Comparison of ENCODE assay signal across 1 cellular context in the genomic region with DNA sequence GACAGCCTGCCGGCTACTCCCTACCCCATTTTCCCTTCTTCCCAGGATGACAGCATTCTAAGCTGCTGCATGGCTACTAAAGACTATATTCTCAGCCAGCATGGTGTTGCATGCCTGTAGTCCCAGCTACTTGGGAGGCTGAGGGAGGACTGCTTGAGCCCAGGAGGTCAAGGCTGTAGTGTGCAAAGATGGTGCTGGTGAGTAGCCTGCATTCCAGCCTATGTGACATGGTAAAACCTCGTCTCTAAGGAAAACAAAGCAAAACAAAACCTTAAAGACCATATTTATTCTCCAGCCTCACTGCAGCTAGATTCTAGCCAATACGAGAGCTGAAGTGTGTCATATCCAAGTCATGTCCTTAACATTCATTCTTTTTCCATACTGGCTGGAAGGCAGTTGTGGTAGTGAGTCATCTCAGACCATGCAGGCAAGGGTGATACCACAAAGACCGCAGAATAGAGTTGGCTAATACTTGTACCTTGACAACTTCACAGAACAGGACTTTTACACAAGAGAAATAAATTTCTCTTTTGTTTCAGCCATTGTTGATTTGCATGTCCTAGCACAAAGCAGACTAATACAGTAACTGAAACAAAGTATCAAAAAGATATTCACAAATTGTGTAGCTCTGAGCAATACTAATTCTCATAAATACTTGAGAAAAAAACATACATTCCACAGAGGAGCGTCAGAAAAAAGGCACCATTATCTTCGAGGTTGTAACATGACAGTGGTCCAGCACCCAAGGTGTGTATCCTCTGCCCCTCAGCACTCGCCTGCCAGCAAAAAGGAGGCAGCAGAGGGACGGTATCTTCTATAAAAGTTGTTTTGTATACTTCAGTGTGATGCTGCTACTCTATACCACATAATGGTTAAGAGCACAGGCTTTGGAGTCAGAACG.
A peak's percentile ranks its signal among the peaks of the same experiment; 100 is the strongest.
TF ChIP-seq lines count a peak whose summit lies in the region.

No MANE protein-coding gene starts in this region.

TF ChIP-seq in HCT116, 20 proteins besides CTCF, POLR2A, EP300 and RAD21 (continued from another document):
- TF ChIP-seq SP1 (IDR thresholded peaks at IDR 0.05; ENCODE audit: low read depth) (peak; percentile 91), SIN3A (IDR thresholded peaks at IDR 0.05; ENCODE audit: low read depth) (peak; percentile 59), CEBPB (IDR thresholded peaks at IDR 0.05; ENCODE audit: low read depth) (peak; percentile 96), EZH2 (IDR thresholded peaks at IDR 0.05) (no peak), MAX (IDR thresholded peaks at IDR 0.05) (peak; percentile 64)
